In genomic region chr6:117130125-117130524, GRCh38 we compare ENCODE assay signal across 23 cellular contexts.
"Had no signal": no experiment of that assay in that cellular context is flagged by ENCODE, and none has a peak within 500 bp of the region (broad histone marks: within the 10 kb centered on the region; RNA-seq: fewer than 3 reads in every experiment).

No MANE protein-coding gene starts in this region.

- H3K36me3 ChIP-seq: esophagus squamous epithelium, gastrocnemius medialis, heart right ventricle, left lung, lower lobe of right lung had no signal

- H3K27me3 ChIP-seq: esophagus squamous epithelium, gastrocnemius medialis, heart right ventricle, left lung had no signal

- ATAC-seq: effector memory CD8-positive, alpha-beta T cell; esophagus mucosa; gastrocnemius medialis; heart right ventricle; left cardiac atrium; left lung; left ventricle myocardium superior; lower lobe of right lung; mucosa of descending colon; naive thymus-derived CD8-positive, alpha-beta T cell had no signal

- H3K4me3 ChIP-seq: esophagus squamous epithelium, gastrocnemius medialis, heart right ventricle, left lung, lower lobe of right lung, mucosa of descending colon had no signal

- H3K27ac ChIP-seq: epithelial cell of prostate, esophagus squamous epithelium, gastrocnemius medialis, heart right ventricle, left lung, lower lobe of right lung had no signal

- H3K9me3 ChIP-seq: esophagus squamous epithelium, gastrocnemius medialis, lower lobe of right lung, mucosa of descending colon had no signal

- H3K4me1 ChIP-seq: esophagus squamous epithelium, gastrocnemius medialis, heart right ventricle, left lung, lower lobe of right lung had no signal

- DNase-seq: cortex of kidney; effector CD8-positive, alpha-beta T cell; effector memory CD8-positive, alpha-beta T cell; endodermal cell; erythroblast; esophagus squamous epithelium; foreskin fibroblast; foreskin melanocyte; gastrocnemius medialis; glutamatergic neuron; head of caudate nucleus; heart right ventricle; hippocampal formation; left cardiac atrium; left lung; left ventricle myocardium superior; lower lobe of right lung; mesenchymal stem cell; mucosa of descending colon; naive B cell; naive thymus-derived CD8-positive, alpha-beta T cell had no signal
